ENCODE assay signal across 8 cellular contexts in the genomic region with DNA sequence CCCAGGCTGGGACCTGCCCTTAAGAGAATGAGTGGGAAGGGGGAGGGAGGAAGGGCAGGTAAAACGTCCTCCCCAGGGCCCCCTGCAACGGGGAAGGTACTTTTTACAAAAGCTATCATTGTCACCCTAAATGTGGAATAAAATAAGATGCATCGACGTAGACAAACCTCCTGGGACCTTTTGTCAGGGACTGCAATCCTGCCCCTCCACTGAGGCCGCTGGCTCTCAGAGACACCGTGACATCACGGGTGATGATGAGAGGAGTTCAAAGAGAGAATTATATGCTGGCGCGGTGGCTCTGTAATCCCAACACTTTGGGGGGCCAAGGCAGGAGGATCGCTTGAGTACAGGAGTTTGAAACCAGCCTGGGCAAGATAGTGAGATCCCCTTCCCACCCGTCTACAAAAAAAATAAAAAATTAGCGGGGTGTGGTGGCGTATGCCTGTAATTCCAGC. TPM values are rescaled to one million over a fixed set of nuclear protein-coding genes. Genes with fewer than 3 reads are reported as not detected.
A peak's percentile ranks its signal among the peaks of the same experiment; 100 is the strongest.
DNase-seq lines count a peak whose midpoint lies in the region; ATAC-seq and TF ChIP-seq lines count a peak whose summit lies in the region.

No MANE protein-coding gene starts in this region.

- POLR2A ChIA-PET in CD8-positive, alpha-beta T cell (lab: Charles Lee): interaction anchor here (1.0 kb wide), 1 partner anchor 46 kb away, joined by 3 read pairs; no protein-coding TSS in a partner anchor

- no peaks in the 10 kb centered on the region for H3K36me3 ChIP-seq in CD8-positive, alpha-beta T cell (ENCODE audit: insufficient read depth, low read length)
- H3K36me3 ChIP-seq in Karpas-422 (ENCODE audit: insufficient read depth, low read length): peaks cover 17% of the 10 kb centered on the region; the same call in 1 of the 2 replicates
- H3K36me3 ChIP-seq in duodenal mucosa (ENCODE audit: control insufficient read depth in 1 of 2, insufficient read depth in 2 of 2, low read length in 2 of 2): no peaks in the 10 kb centered on the region
- no peaks in the 10 kb centered on the region for H3K36me3 ChIP-seq in neural progenitor cell

- H3K4me3 Mint-ChIP-seq in CD8-positive, alpha-beta T cell: peak overlapping the region; percentile 88
- peak overlapping the region; percentile 88 for H3K4me3 Mint-ChIP-seq in neural progenitor cell

- H3K9ac ChIP-seq in Karpas-422 (ENCODE audit: low read length) (peak overlapping the region; percentile 85), duodenal mucosa (ENCODE audit: low read depth in 1 of 2, low read length in 2 of 2) (peak overlapping the region; percentile 30 to 66), neural progenitor cell (no peak overlapping the region)

- peaks cover 21% of the 10 kb centered on the region for H3K27me3 Mint-ChIP-seq in CD8-positive, alpha-beta T cell (ENCODE audit: low read depth)
- peaks cover 20% of the 10 kb centered on the region for H3K27me3 Mint-ChIP-seq in neural progenitor cell (ENCODE audit: insufficient read depth, low read depth)

- peaks cover 4% of the 10 kb centered on the region for H3F3A ChIP-seq in neural progenitor cell (ENCODE audit: low read depth)

- no peak for TF ChIP-seq CTCF in CD8-positive, alpha-beta T cell (IDR thresholded peaks at IDR 0.05)
- TF ChIP-seq CTCF in neural progenitor cell (IDR thresholded peaks at IDR 0.05): no peak

- DNase-seq in CD8-positive, alpha-beta T cell: peak in 1 of 7 experiments; percentile 18
- DNase-seq in Karpas-422: peak; percentile 91
- peak; percentile 28 for DNase-seq in neural progenitor cell (ENCODE audit: low spot score)
- no peak for DNase-seq in H4 (ENCODE audit: low spot score)
- DNase-seq in NK-92 (lab: John Stamatoyannopoulos, UW; ENCODE audit: unreplicated experiment): no peak

- peaks cover 9% of the 10 kb centered on the region for H3K4me1 ChIP-seq in CD8-positive, alpha-beta T cell (ENCODE audit: insufficient read depth, low read length)
- H3K4me1 ChIP-seq in Karpas-422 (ENCODE audit: low read length) (peaks cover 74% of the 10 kb centered on the region), duodenal mucosa (ENCODE audit: control insufficient read depth in 1 of 2, insufficient read depth in 2 of 2, low read length in 2 of 2) (peaks cover 9 to 13% of the 10 kb centered on the region in 2 donors), neural progenitor cell (peaks cover 14% of the 10 kb centered on the region)

- peak overlapping the region; percentile 65 for H3K4me3 ChIP-seq in CD8-positive, alpha-beta T cell (ENCODE audit: low read depth, low read length)
- H3K4me3 ChIP-seq in Karpas-422 (ENCODE audit: low read length): peak overlapping the region; percentile 70
- H3K4me3 ChIP-seq in duodenal mucosa (ENCODE audit: low read depth in 1 of 2, low read length in 2 of 2): peak overlapping the region; percentile 77 to 81
- peak overlapping the region; percentile 68 for H3K4me3 ChIP-seq in neural progenitor cell

- no peaks in the 10 kb centered on the region; the same call in 1 of the 2 replicates for H4K20me1 ChIP-seq in Karpas-422 (ENCODE audit: insufficient read depth, low read depth, low read length)
- no peaks in the 10 kb centered on the region for H4K20me1 ChIP-seq in neural progenitor cell (ENCODE audit: low read depth)

- peaks cover 4% of the 10 kb centered on the region for H3K27me3 ChIP-seq in CD8-positive, alpha-beta T cell (ENCODE audit: insufficient read depth, low read length)
- no peaks in the 10 kb centered on the region for H3K27me3 ChIP-seq in Karpas-422 (ENCODE audit: low read length)
- peaks cover 7 to 11% of the 10 kb centered on the region in 2 donors for H3K27me3 ChIP-seq in duodenal mucosa (ENCODE audit: control insufficient read depth in 1 of 2, insufficient read depth in 2 of 2, low read length in 2 of 2)
- peaks cover 42% of the 10 kb centered on the region for H3K27me3 ChIP-seq in neural progenitor cell

- no peak for ATAC-seq in CD8-positive, alpha-beta T cell
- no peak for ATAC-seq in HG03045 (IDR thresholded peaks at IDR 0.05; ENCODE audit: unreplicated experiment)
- no peak for ATAC-seq in HG03095 (IDR thresholded peaks at IDR 0.05; ENCODE audit: unreplicated experiment)

- H3K36me3 Mint-ChIP-seq in CD8-positive, alpha-beta T cell: no peaks in the 10 kb centered on the region
- H3K36me3 Mint-ChIP-seq in neural progenitor cell: no peaks in the 10 kb centered on the region

- no peak overlapping the region for H2AFZ ChIP-seq in Karpas-422 (ENCODE audit: low read length)
- peak overlapping the region; percentile 48 for H2AFZ ChIP-seq in neural progenitor cell (replicated peaks)

- peak overlapping the region; percentile 48 for H3K27ac ChIP-seq in CD8-positive, alpha-beta T cell (ENCODE audit: low read depth, low read length)
- H3K27ac ChIP-seq in Karpas-422 (ENCODE audit: low read length) (peak overlapping the region; percentile 94), duodenal mucosa (ENCODE audit: low read depth, low read length) (no peak overlapping the region), neural progenitor cell (no peak overlapping the region)

- no peaks in the 10 kb centered on the region for H3K9me3 ChIP-seq in CD8-positive, alpha-beta T cell (ENCODE audit: low read length)
- no peaks in the 10 kb centered on the region for H3K9me3 ChIP-seq in Karpas-422 (ENCODE audit: low read length)
- H3K9me3 ChIP-seq in duodenal mucosa (ENCODE audit: control insufficient read depth in 1 of 2, low read length in 2 of 2): no peaks in the 10 kb centered on the region
- no peaks in the 10 kb centered on the region for H3K9me3 ChIP-seq in neural progenitor cell (ENCODE audit: low read depth)

- intact Hi-C loops in CD8-positive, alpha-beta T cell (cut with DNase I, micrococcal nuclease): loop anchor here (1.0 to 2.0 kb wide), 5 partner anchors 45 to 374 kb away; a partner anchor contains a TSS

- peaks cover 17% of the 10 kb centered on the region for H3K4me1 Mint-ChIP-seq in CD8-positive, alpha-beta T cell (ENCODE audit: low read depth)
- peaks cover 21% of the 10 kb centered on the region for H3K4me1 Mint-ChIP-seq in neural progenitor cell

- CTCF ChIA-PET in CD8-positive, alpha-beta T cell (lab: Charles Lee): interaction anchor here (1.0 to 1.7 kb wide), 2 partner anchors 62 to 74 kb away, joined by 5 to 6 read pairs; no protein-coding TSS in a partner anchor

- H3K4me2 ChIP-seq in Karpas-422 (ENCODE audit: low read depth, low read length, poor library complexity, severe bottlenecking) (peak overlapping the region; percentile 97), neural progenitor cell (peak overlapping the region; percentile 93)

- no peaks in the 10 kb centered on the region for H3K9me2 ChIP-seq in Karpas-422 (replicated peaks; ENCODE audit: insufficient read depth, low read length)

- no peaks in the 10 kb centered on the region for H3K79me2 ChIP-seq in Karpas-422 (ENCODE audit: low read length)
- H3K79me2 ChIP-seq in neural progenitor cell (ENCODE audit: low read depth): no peaks in the 10 kb centered on the region

- no peaks in the 10 kb centered on the region for H3K9me3 Mint-ChIP-seq in CD8-positive, alpha-beta T cell
- H3K9me3 Mint-ChIP-seq in neural progenitor cell: no peaks in the 10 kb centered on the region

- peak overlapping the region; percentile 78 for H3K27ac Mint-ChIP-seq in CD8-positive, alpha-beta T cell
- H3K27ac Mint-ChIP-seq in neural progenitor cell: no peak overlapping the region

RNA-seq across cellular contexts. Expression of a gene that starts 1.8 kb away (rescaled TPM):
- total RNA-seq in CD8-positive, alpha-beta T cell: under 1 TPM; 0.08 to 0.39 TPM
- total RNA-seq in Karpas-422 (2014; rRNA removed; shearing (Covaris generic); ENCODE audit: low replicate concordance): 23.4 and 48.3 TPM in 2 replicates
- total RNA-seq in neural progenitor cell (ENCODE audit: low replicate concordance): 0.65 and 0.77 TPM in 2 replicates
- not detected in 2 replicates for total RNA-seq in H4 (2014; rRNA removed; shearing (Covaris generic))

RNA-seq across cellular contexts. Expression of a gene that starts 12.2 kb away (rescaled TPM):
- total RNA-seq in CD8-positive, alpha-beta T cell: 1 to 10 TPM in 1 of 2 experiments, under 1 TPM in 1; 0.81 to 1.2 TPM
- 221 and 239 TPM in 2 replicates for total RNA-seq in Karpas-422 (2014; rRNA removed; shearing (Covaris generic); ENCODE audit: low replicate concordance)
- total RNA-seq in neural progenitor cell (ENCODE audit: low replicate concordance): 0.31 TPM in 1 of 2 replicates, not detected in the other
- 0.10 TPM in 2 replicates for total RNA-seq in H4 (2014; rRNA removed; shearing (Covaris generic))

RNA-seq across cellular contexts. Expression of a gene that starts 45.4 kb away (rescaled TPM):
- 100 to 1,000 TPM in 1 of 2 experiments, 10 to 100 TPM in 1; 96.7 to 104 TPM for total RNA-seq in CD8-positive, alpha-beta T cell
- 63.7 and 93.4 TPM in 2 replicates for total RNA-seq in Karpas-422 (2014; rRNA removed; shearing (Covaris generic); ENCODE audit: low replicate concordance)
- total RNA-seq in neural progenitor cell (ENCODE audit: low replicate concordance): 32.9 and 127 TPM in 2 replicates
- 94.2 and 144 TPM in 2 replicates for total RNA-seq in H4 (2014; rRNA removed; shearing (Covaris generic))

RNA-seq across cellular contexts. Expression of a gene that starts 45.7 kb away (rescaled TPM):
- total RNA-seq in CD8-positive, alpha-beta T cell: under 1 TPM in 1 of 2 experiments, not detected in 1; 0.33 TPM
- total RNA-seq in Karpas-422 (2014; rRNA removed; shearing (Covaris generic); ENCODE audit: low replicate concordance): 1.2 TPM in 1 of 2 replicates, not detected in the other
- 5.6 and 8.4 TPM in 2 replicates for total RNA-seq in neural progenitor cell (ENCODE audit: low replicate concordance)
- total RNA-seq in H4 (2014; rRNA removed; shearing (Covaris generic)): 2.9 and 8.6 TPM in 2 replicates

RNA-seq across cellular contexts. Expression of a gene that starts 46.8 kb away (rescaled TPM):
- 10 to 100 TPM; 19.4 to 21.8 TPM for total RNA-seq in CD8-positive, alpha-beta T cell
- total RNA-seq in Karpas-422 (2014; rRNA removed; shearing (Covaris generic); ENCODE audit: low replicate concordance): 53.4 and 98.8 TPM in 2 replicates
- total RNA-seq in neural progenitor cell (ENCODE audit: low replicate concordance): 36.7 and 123 TPM in 2 replicates
- total RNA-seq in H4 (2014; rRNA removed; shearing (Covaris generic)): 45.8 and 58.6 TPM in 2 replicates

Comparison
In these comparisons a context has a peak if more than half of its experiments do, and no peak if none do; other contexts are left out.
1. DNase-seq: peak in Karpas-422 (single experiment) and neural progenitor cell (single experiment); none in H4 (single experiment) and NK-92 (single experiment).
2. H3K27ac ChIP-seq: peak in CD8-positive, alpha-beta T cell (single experiment) and Karpas-422 (single experiment); none in duodenal mucosa (single experiment) and neural progenitor cell (single experiment).
3. RNA of a gene that starts 1.8 kb away (total RNA-seq): 23.4 to 48.3 TPM in Karpas-422; 0.65 to 0.77 TPM in neural progenitor cell, 0.08 to 0.39 TPM in CD8-positive, alpha-beta T cell and not detected in H4; every median in the first group is over 10 times any median in the second.
4. RNA of a gene that starts 12.2 kb away (total RNA-seq): 221 to 239 TPM in Karpas-422; 0.81 to 1.2 TPM in CD8-positive, alpha-beta T cell, 0.10 TPM in H4 and 0.31 TPM in neural progenitor cell; every median in the first group is over 10 times any median in the second.
5. Peak in every context shown above with its lines, with median percentiles within 50 percentile points of each other: H3K4me3 ChIP-seq.